In the genomic region with DNA sequence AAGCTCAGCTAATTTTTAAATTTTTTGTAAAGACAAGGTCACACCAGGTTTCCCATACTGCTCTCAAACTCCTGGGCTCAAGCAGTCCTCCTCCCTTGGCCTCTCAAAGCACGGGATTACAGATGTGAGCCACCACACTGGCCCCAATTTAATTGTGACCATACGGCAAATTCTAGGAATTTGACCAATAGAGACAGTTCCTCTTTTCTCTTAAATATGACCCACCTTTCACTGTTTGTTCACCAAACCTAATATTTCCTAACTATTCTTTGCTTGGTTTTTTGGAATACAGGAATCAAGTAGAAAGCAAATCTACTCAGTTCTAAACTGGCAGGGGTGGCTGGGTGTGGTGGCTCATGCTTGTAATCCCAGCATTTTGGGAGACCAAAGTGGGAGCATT, we compare ENCODE assay signal across 27 cellular contexts.
"Had no signal": no experiment of that assay in that cellular context is flagged by ENCODE, and none has a peak within 500 bp of the region (broad histone marks: within the 10 kb centered on the region; RNA-seq: fewer than 3 reads in every experiment).

No MANE protein-coding gene starts in this region.

- H3K9me3 ChIP-seq: colonic mucosa, esophagus squamous epithelium, gastrocnemius medialis, heart right ventricle, left lung, lower lobe of right lung, mucosa of descending colon had no signal

- H3K27ac Mint-ChIP-seq: dendritic cell treated with granulocyte-macrophage colony-stimulating factor and Interleukin-4, amounts not matched to agents 40 ng/mL and 50 ng/mL, for 4 days; effector memory CD8-positive, alpha-beta T cell; endodermal cell; mesothelial cell of epicardium had no signal

- FAIRE-seq: endometrium, islet of Langerhans, keratinocyte had no signal

- ATAC-seq: effector memory CD8-positive, alpha-beta T cell; esophagus mucosa; gastrocnemius medialis; heart right ventricle; left cardiac atrium; left lung; left ventricle myocardium superior; lower lobe of right lung; mucosa of descending colon had no signal

- H3K4me3 Mint-ChIP-seq: dendritic cell treated with granulocyte-macrophage colony-stimulating factor and Interleukin-4, amounts not matched to agents 40 ng/mL and 50 ng/mL, for 4 days; effector memory CD8-positive, alpha-beta T cell; endodermal cell; mesothelial cell of epicardium had no signal

- DNase-seq: colonic mucosa; cortex of kidney; effector CD8-positive, alpha-beta T cell; effector memory CD8-positive, alpha-beta T cell; endodermal cell; erythroblast; esophagus squamous epithelium; foreskin fibroblast; foreskin melanocyte; gastrocnemius medialis; glutamatergic neuron; head of caudate nucleus; heart right ventricle; hippocampal formation; left cardiac atrium; left lung; left ventricle myocardium superior; lower lobe of right lung; mesenchymal stem cell; mucosa of descending colon had no signal

- H3K27ac ChIP-seq: colonic mucosa, epithelial cell of prostate, esophagus squamous epithelium, gastrocnemius medialis, heart right ventricle, left lung, lower lobe of right lung had no signal

- H3K9me3 Mint-ChIP-seq: dendritic cell treated with granulocyte-macrophage colony-stimulating factor and Interleukin-4, amounts not matched to agents 40 ng/mL and 50 ng/mL, for 4 days; effector memory CD8-positive, alpha-beta T cell; endodermal cell; mesothelial cell of epicardium had no signal

- H3K4me1 Mint-ChIP-seq: mesothelial cell of epicardium had no signal

- H3K36me3 ChIP-seq: colonic mucosa, esophagus squamous epithelium, gastrocnemius medialis, heart right ventricle, left lung, lower lobe of right lung had no signal

- H3K4me3 ChIP-seq: colonic mucosa, esophagus squamous epithelium, gastrocnemius medialis, heart right ventricle, left lung, lower lobe of right lung, mucosa of descending colon had no signal

- H3K27me3 ChIP-seq: colonic mucosa, esophagus squamous epithelium, gastrocnemius medialis, heart right ventricle, left lung had no signal

- H3K4me1 ChIP-seq: colonic mucosa, gastrocnemius medialis, heart right ventricle, left lung, lower lobe of right lung had no signal

- H3K36me3 Mint-ChIP-seq: mesothelial cell of epicardium had no signal
